Comparison of ENCODE assay signal across 10 cellular contexts in genomic region chr11:44315947-44316387, GRCh38. TPM values are rescaled to one million over a fixed set of nuclear protein-coding genes. Genes with fewer than 3 reads are reported as not detected.
DNase-seq lines count a peak whose midpoint lies in the region; ATAC-seq and TF ChIP-seq lines count a peak whose summit lies in the region.
"Had no signal": no experiment of that assay in that cellular context is flagged by ENCODE, and none has a peak within 500 bp of the region (broad histone marks: within the 10 kb centered on the region; RNA-seq: fewer than 3 reads in every experiment).

No MANE protein-coding gene starts in this region.

- ATAC-seq in Panc1 = peak; percentile 62

- peak; percentile 50 for DNase-seq in ELR (ENCODE audit: low read depth)
- no peak for DNase-seq in Panc1 (ENCODE audit: low read depth, low spot score)
- peak; percentile 58 to 60 for DNase-seq in cardiac muscle cell (ENCODE audit: low read depth in 1 of 2, low spot score in 1 of 2)
- DNase-seq in retinal pigment epithelial cell (ENCODE audit: low read depth) = no peak
- DNase-seq in esophagus squamous epithelium (lab: John Stamatoyannopoulos, UW) = no peak
- no peak for DNase-seq in amniotic stem cell (lab: John Stamatoyannopoulos, UW)
- DNase-seq in NCI-H2029 (lab: John Stamatoyannopoulos, UW) = no peak
- DNase-seq in effector CD8-positive, alpha-beta T cell (lab: John Stamatoyannopoulos, UW) = no peak
- DNase-seq: T-helper 2 cell had no signal

- H3K27ac ChIP-seq in Panc1 (ENCODE audit: low read length) (no peak overlapping the region), cardiac muscle cell (no peak overlapping the region), esophagus squamous epithelium (no peak overlapping the region)
- H3K27ac ChIP-seq: upper lobe of left lung had no signal

- H3K4me1 ChIP-seq in Panc1 (ENCODE audit: control insufficient read depth, insufficient read depth, low read length) (peaks cover 9% of the 10 kb centered on the region), cardiac muscle cell (ENCODE audit: low read depth) (peaks cover under 1% of the 10 kb centered on the region), esophagus squamous epithelium (peaks cover 12 to 32% (median 13%) of the 10 kb centered on the region in 3 donors)

- 3 to 20% methylated on average over 6 to 7 of the region's 43 CpGs for WGBS in esophagus squamous epithelium, 2 donors

- no TSS peak for BruUV-seq in Panc1 (replicated peaks; lab: Mats Ljungman, UMichigan)

- POLR2A ChIA-PET in Panc1 (lab: Charles Lee) = no interaction called here

- CTCF ChIA-PET in Panc1 (lab: Charles Lee) = no interaction called here

- intact Hi-C loops in Panc1 (cut with micrococcal nuclease; ENCODE audit: unreplicated experiment) = no loop called here
- intact Hi-C loops in esophagus squamous epithelium (cut with DNase I) = no loop called here

- TF ChIP-seq POLR2A in esophagus squamous epithelium (IDR thresholded peaks at IDR 0.05) = no peak

- H3K27me3 ChIP-seq in Panc1 (ENCODE audit: control insufficient read depth, insufficient read depth, low read length) = peaks cover 18% of the 10 kb centered on the region
- peaks cover 100% of the 10 kb centered on the region for H3K27me3 ChIP-seq in cardiac muscle cell
- peaks cover 25 to 100% (median 70%) of the 10 kb centered on the region in 4 donors for H3K27me3 ChIP-seq in esophagus squamous epithelium

- TF ChIP-seq CTCF in Panc1 (IDR thresholded peaks at IDR 0.05) = no peak
- TF ChIP-seq CTCF in cardiac muscle cell (IDR thresholded peaks at IDR 0.05; ENCODE audit: low read depth, low read length) = peak; percentile 25
- TF ChIP-seq CTCF in retinal pigment epithelial cell (conservative IDR thresholded peaks at IDR 0.05; ENCODE audit: low read depth, low read length) = no peak
- TF ChIP-seq CTCF in esophagus squamous epithelium (IDR thresholded peaks at IDR 0.05) = no peak

- H3K4me3 ChIP-seq in Panc1 (ENCODE audit: low read depth in 2 of 2, low read length in 2 of 2) (peak overlapping the region; percentile 40 to 60), cardiac muscle cell (peak overlapping the region; percentile 18), retinal pigment epithelial cell (ENCODE audit: low read length) (peak overlapping the region; percentile 22), esophagus squamous epithelium (peak overlapping the region in 2 of 4 donors; percentile 28 to 54)

- no peaks in the 10 kb centered on the region for H3K36me3 ChIP-seq in Panc1 (ENCODE audit: control insufficient read depth, insufficient read depth, low read length)
- no peaks in the 10 kb centered on the region for H3K36me3 ChIP-seq in cardiac muscle cell
- H3K36me3 ChIP-seq in esophagus squamous epithelium = no peaks in the 10 kb centered on the region
- H3K36me3 ChIP-seq: upper lobe of left lung had no signal

- H3K9me3 ChIP-seq in Panc1 (ENCODE audit: control insufficient read depth, insufficient read depth, low read depth, low read length) = no peaks in the 10 kb centered on the region
- H3K9me3 ChIP-seq in cardiac muscle cell (ENCODE audit: low read depth) = no peaks in the 10 kb centered on the region
- no peaks in the 10 kb centered on the region for H3K9me3 ChIP-seq in esophagus squamous epithelium
- H3K9me3 ChIP-seq: upper lobe of left lung had no signal

- in situ Hi-C loops in Panc1 (cut with HindIII; ENCODE audit: low pct_unique_long_range_greater_than_20kb, low sequenced_read_pairs) = no loop called here

RNA-seq across cellular contexts. Expression of gene ALX4, which starts 6.0 kb away (rescaled TPM):
- total RNA-seq in Panc1 (2021; ENCODE audit: unreplicated experiment) (1.0 TPM), cardiac muscle cell (0.15 and 0.18 TPM in 2 replicates), esophagus squamous epithelium (not detected)
- 1.2 TPM for polyA plus RNA-seq in Panc1 (2012; ENCODE audit: insufficient read length)
- not detected in 2 replicates for polyA plus RNA-seq in cardiac muscle cell
- total RNA-seq: upper lobe of left lung had no signal

Comparison
In these comparisons a context has a peak if more than half of its experiments do, and no peak if none do; other contexts are left out.
1. DNase-seq: peak in ELR (single experiment) and cardiac muscle cell (2 of 2); none in Panc1 (single experiment), retinal pigment epithelial cell (single experiment), esophagus squamous epithelium (single experiment), amniotic stem cell (single experiment), NCI-H2029 (single experiment) and effector CD8-positive, alpha-beta T cell (single experiment).